8 cellular contexts compared by ENCODE assay signal in genomic region chr6:45420909-45421699, GRCh38. TPM values are rescaled to one million over a fixed set of nuclear protein-coding genes. Genes with fewer than 3 reads are reported as not detected.
DNase-seq lines count a peak whose midpoint lies in the region; ATAC-seq, FAIRE-seq and TF ChIP-seq lines count a peak whose summit lies in the region.

No MANE protein-coding gene starts in this region.

- TF ChIP-seq CTCF in GM12875 (IDR thresholded peaks at IDR 0.05; ENCODE audit: borderline replicate concordance, insufficient read depth, low read depth, low read length), result no peak
- no peak for TF ChIP-seq CTCF in RWPE1 (conservative IDR thresholded peaks at IDR 0.05; ENCODE audit: low read depth)
- no peak for TF ChIP-seq CTCF in fibroblast of pulmonary artery (IDR thresholded peaks at IDR 0.05; ENCODE audit: low read length, missing control alignments)

- peak overlapping the region; percentile 78 for H3K27ac ChIP-seq in RWPE1

- no peak for TF ChIP-seq POLR2A in H54 (IDR thresholded peaks at IDR 0.05; ENCODE audit: low read depth, low read length)

- no peak for FAIRE-seq in H54 (lab: Jason Lieb, UNC)

- DNase-seq in RWPE1 (ENCODE audit: low spot score), result no peak
- peak; percentile 47 for DNase-seq in fibroblast of pulmonary artery (ENCODE audit: low read depth)
- DNase-seq in sciatic nerve (ENCODE audit: low spot score), result no peak
- no peak for DNase-seq in H54 (ENCODE audit: insufficient read length, low spot score)
- DNase-seq in stimulated activated CD4-positive, alpha-beta T cell treated with anti-CD3 and anti-CD28 coated beads, Interleukin-2, amount 100 ng/mL, for 24 hours, result no peak
- DNase-seq in GOT3 (lab: John Stamatoyannopoulos, UW), result no peak

- ATAC-seq in sciatic nerve (peak; percentile 13), HG03354 (IDR thresholded peaks at IDR 0.05; ENCODE audit: poor library complexity, severe bottlenecking, unreplicated experiment) (no peak)

- H3K4me3 ChIP-seq in GM12875 (ENCODE audit: low read depth, low read length), result peak overlapping the region; percentile 14
- H3K4me3 ChIP-seq in fibroblast of pulmonary artery (replicated peaks; ENCODE audit: low read depth, low read length), result peak overlapping the region; percentile 93

- CTCF ChIA-PET in RWPE1 (lab: Yijun Ruan, JAX), result interaction anchor here (1.0 to 2.7 kb wide), 4 partner anchors 290 to 950 kb away, joined by 3 to 28 read pairs (median 10); no protein-coding TSS in a partner anchor

- intact Hi-C loops in sciatic nerve (cut with DNase I), result loop anchor here (10.0 kb wide), 1 partner anchor 294 kb away; no protein-coding TSS in a partner anchor

- POLR2A ChIA-PET in RWPE1 (lab: Yijun Ruan, JAX; ENCODE audit: low non-redundant PET), result interaction anchor here (0.8 kb wide), 1 partner anchor 43 kb away, joined by 4 read pairs; the partner anchor contains the start of gene SUPT3H

RNA-seq across cellular contexts. Expression of gene SUPT3H, which starts 43.4 kb away (rescaled TPM):
- total RNA-seq in sciatic nerve, result 12.9 TPM
